1 cellular context compared by ENCODE assay signal in the genomic region with DNA sequence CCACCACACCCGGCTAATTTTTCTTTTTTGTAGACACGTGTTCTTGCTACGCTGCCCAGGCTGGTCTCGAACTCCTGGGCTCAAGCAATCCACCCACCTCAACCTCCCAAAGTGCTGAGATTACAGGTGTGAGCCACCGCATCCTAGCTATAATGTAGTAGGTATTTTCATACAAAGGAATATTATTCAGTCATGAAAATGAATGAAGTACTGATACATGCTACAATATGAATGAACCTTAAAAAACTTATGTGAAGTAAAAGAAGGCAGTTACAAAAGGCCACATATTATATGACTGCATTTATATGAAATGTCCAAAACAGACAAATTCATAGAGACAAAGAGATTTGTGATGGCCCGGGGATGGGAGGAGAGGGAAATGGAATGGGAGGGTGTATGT.
TF ChIP-seq lines count a peak whose summit lies in the region.

No MANE protein-coding gene starts in this region.

TF ChIP-seq in K562, 482 proteins besides CTCF, POLR2A, EP300 and RAD21:
- TF ChIP-seq, protein P1, sequence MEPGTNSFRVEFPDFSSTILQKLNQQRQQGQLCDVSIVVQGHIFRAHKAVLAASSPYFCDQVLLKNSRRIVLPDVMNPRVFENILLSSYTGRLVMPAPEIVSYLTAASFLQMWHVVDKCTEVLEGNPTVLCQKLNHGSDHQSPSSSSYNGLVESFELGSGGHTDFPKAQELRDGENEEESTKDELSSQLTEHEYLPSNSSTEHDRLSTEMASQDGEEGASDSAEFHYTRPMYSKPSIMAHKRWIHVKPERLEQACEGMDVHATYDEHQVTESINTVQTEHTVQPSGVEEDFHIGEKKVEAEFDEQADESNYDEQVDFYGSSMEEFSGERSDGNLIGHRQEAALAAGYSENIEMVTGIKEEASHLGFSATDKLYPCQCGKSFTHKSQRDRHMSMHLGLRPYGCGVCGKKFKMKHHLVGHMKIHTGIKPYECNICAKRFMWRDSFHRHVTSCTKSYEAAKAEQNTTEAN (CRISPR knock-in tag; IDR thresholded peaks at IDR 0.05), result no peak
- TF ChIP-seq ZNF431 (CRISPR knock-in tag; IDR thresholded peaks at IDR 0.05), result no peak
- no peak for TF ChIP-seq HSF4 (CRISPR knock-in tag; IDR thresholded peaks at IDR 0.05; ENCODE audit: borderline replicate concordance)
- TF ChIP-seq ZNF146 (CRISPR knock-in tag; IDR thresholded peaks at IDR 0.05; ENCODE audit: unreplicated experiment), result peak; percentile 68
- TF ChIP-seq ZNF24 (IDR thresholded peaks at IDR 0.05), result peak; percentile 64; the same call in 1 of the 2 replicates
- TF ChIP-seq ZFP30 (CRISPR knock-in tag; IDR thresholded peaks at IDR 0.05; ENCODE audit: borderline replicate concordance), result no peak
